In genomic region chr1:236868625-236869467, GRCh38 we compare ENCODE assay signal across 8 cellular contexts.
DNase-seq lines count a peak whose midpoint lies in the region; ATAC-seq and TF ChIP-seq lines count a peak whose summit lies in the region.

No MANE protein-coding gene starts in this region.

- H3K27me3 ChIP-seq in neural progenitor cell, result no peaks in the 10 kb centered on the region

- no peaks in the 10 kb centered on the region for H3F3A ChIP-seq in neural progenitor cell (ENCODE audit: low read depth)

- DNase-seq in SIG-M5 treated with dmso at 0.1 percent for 504 hours (lab: John Stamatoyannopoulos, UW; ENCODE audit: unreplicated experiment) (peak; percentile 68), SIG-M5 (lab: John Stamatoyannopoulos, UW) (no peak), HEK293T (ENCODE audit: extremely low spot score) (peak; percentile 75), NCI-H146 (lab: John Stamatoyannopoulos, UW) (peak; percentile 52), WTC11 (ENCODE audit: low spot score) (peak; percentile 50), endothelial cell (ENCODE audit: low spot score) (peak; percentile 51), neural progenitor cell (ENCODE audit: low spot score) (peak; percentile 68), occipital lobe (lab: John Stamatoyannopoulos, UW) (no peak)

- peak; percentile 89 for TF ChIP-seq CTCF in WTC11 (IDR thresholded peaks at IDR 0.05)
- peak; percentile 93 for TF ChIP-seq CTCF in endothelial cell (IDR thresholded peaks at IDR 0.05; ENCODE audit: unreplicated experiment)
- TF ChIP-seq CTCF in neural progenitor cell (IDR thresholded peaks at IDR 0.05), result peak; percentile 92

- H3K27ac Mint-ChIP-seq in WTC11 (no peak overlapping the region), endothelial cell (ENCODE audit: unreplicated experiment) (no peak overlapping the region), neural progenitor cell (no peak overlapping the region)

- H3K4me3 ChIP-seq in neural progenitor cell, result no peak overlapping the region

- H3K4me1 ChIP-seq in neural progenitor cell, result no peaks in the 10 kb centered on the region

- no peaks in the 10 kb centered on the region for H3K79me2 ChIP-seq in neural progenitor cell (ENCODE audit: low read depth)

- H3K36me3 ChIP-seq in neural progenitor cell, result no peaks in the 10 kb centered on the region

- H3K36me3 Mint-ChIP-seq in WTC11, result peaks cover 24% of the 10 kb centered on the region
- peaks cover 27% of the 10 kb centered on the region for H3K36me3 Mint-ChIP-seq in endothelial cell (ENCODE audit: low read depth, unreplicated experiment)
- H3K36me3 Mint-ChIP-seq in neural progenitor cell, result peaks cover 36% of the 10 kb centered on the region

- peak; percentile 82 for ATAC-seq in WTC11

- H3K4me3 Mint-ChIP-seq in WTC11 (no peak overlapping the region), endothelial cell (ENCODE audit: unreplicated experiment) (no peak overlapping the region), neural progenitor cell (no peak overlapping the region)

- no peak overlapping the region for H2AFZ ChIP-seq in neural progenitor cell (replicated peaks)

- H3K4me1 Mint-ChIP-seq in WTC11 (peaks cover 2% of the 10 kb centered on the region; the same call in 1 of the 2 replicates), endothelial cell (ENCODE audit: unreplicated experiment) (peaks cover 13% of the 10 kb centered on the region), neural progenitor cell (no peaks in the 10 kb centered on the region)

- H3K9me3 ChIP-seq in neural progenitor cell (ENCODE audit: low read depth), result no peaks in the 10 kb centered on the region

- no peak overlapping the region for H3K4me2 ChIP-seq in neural progenitor cell

- no peak overlapping the region for H3K27ac ChIP-seq in neural progenitor cell

- H3K27me3 Mint-ChIP-seq in WTC11 (ENCODE audit: low read depth), result no peaks in the 10 kb centered on the region
- no peaks in the 10 kb centered on the region for H3K27me3 Mint-ChIP-seq in endothelial cell (ENCODE audit: unreplicated experiment)
- H3K27me3 Mint-ChIP-seq in neural progenitor cell (ENCODE audit: insufficient read depth, low read depth), result no peaks in the 10 kb centered on the region

- H3K9me3 Mint-ChIP-seq in WTC11 (no peaks in the 10 kb centered on the region; the same call in 1 of the 2 replicates), endothelial cell (ENCODE audit: unreplicated experiment) (no peaks in the 10 kb centered on the region), neural progenitor cell (peaks cover 3% of the 10 kb centered on the region)

- POLR2A ChIA-PET in HEK293T (lab: Yijun Ruan, JAX), result no interaction called here
- POLR2A ChIA-PET in WTC11 (lab: Charles Lee), result no interaction called here

- CTCF ChIA-PET in HEK293T (lab: Yijun Ruan, JAX), result interaction anchor here (0.6 to 0.7 kb wide), 2 partner anchors 260 to 385 kb away, joined by 3 read pairs; no protein-coding TSS in a partner anchor
- CTCF ChIA-PET in WTC11 (lab: Charles Lee), result interaction anchor here (0.8 to 1.4 kb wide), 3 partner anchors 57 to 694 kb away, joined by 3 read pairs; no protein-coding TSS in a partner anchor

- H4K20me1 ChIP-seq in neural progenitor cell (ENCODE audit: low read depth), result no peaks in the 10 kb centered on the region

- no peak overlapping the region for H3K9ac ChIP-seq in neural progenitor cell

TF ChIP-seq in HEK293T, 16 proteins besides CTCF, POLR2A, EP300 and RAD21:
- TF ChIP-seq FOXA1 (IDR thresholded peaks at IDR 0.05) (no peak), BHLHE40 (IDR thresholded peaks at IDR 0.05; ENCODE audit: borderline replicate concordance) (no peak), NFRKB (IDR thresholded peaks at IDR 0.05) (no peak), ARNT (IDR thresholded peaks at IDR 0.05) (no peak), HDGF (IDR thresholded peaks at IDR 0.05; ENCODE audit: borderline replicate concordance) (no peak), TARDBP (IDR thresholded peaks at IDR 0.05) (no peak), LEF1 (IDR thresholded peaks at IDR 0.05; ENCODE audit: borderline replicate concordance) (no peak), L3MBTL2 (conservative IDR thresholded peaks at IDR 0.05) (no peak), FOXK2 (IDR thresholded peaks at IDR 0.05) (no peak)
TF ChIP-seq in HEK293T: peak in this region for 0.

TF ChIP-seq in WTC11, 78 proteins besides CTCF, POLR2A, EP300 and RAD21:
- TF ChIP-seq TEAD4 (CRISPR knock-in tag; IDR thresholded peaks at IDR 0.05), result no peak
- TF ChIP-seq ZNF671 (CRISPR knock-in tag; IDR thresholded peaks at IDR 0.05), result no peak
- no peak for TF ChIP-seq USF2 (CRISPR knock-in tag; IDR thresholded peaks at IDR 0.05)
- no peak for TF ChIP-seq EMX1 (CRISPR knock-in tag; IDR thresholded peaks at IDR 0.05)

Comparison
In these comparisons a context has a peak if more than half of its experiments do, and no peak if none do; other contexts are left out.
1. DNase-seq: peak in SIG-M5 treated with dmso at 0.1 percent for 504 hours (single experiment), HEK293T (single experiment), NCI-H146 (single experiment), WTC11 (single experiment), endothelial cell (single experiment) and neural progenitor cell (single experiment); none in SIG-M5 (single experiment) and occipital lobe (single experiment).
2. Peak in every context shown above with its lines, with median percentiles within 50 percentile points of each other: CTCF ChIP-seq.